ENCODE assay signal across 17 cellular contexts in genomic region chr3:116314476-116314875, GRCh38.
DNase-seq lines count a peak whose midpoint lies in the region; TF ChIP-seq lines count a peak whose summit lies in the region.
"Had no signal": no experiment of that assay in that cellular context is flagged by ENCODE, and none has a peak within 500 bp of the region (broad histone marks: within the 10 kb centered on the region; RNA-seq: fewer than 3 reads in every experiment).

No MANE protein-coding gene starts in this region.

- H3K27ac Mint-ChIP-seq in neural crest cell (ENCODE audit: unreplicated experiment): peak overlapping the region; percentile 57
- H3K27ac Mint-ChIP-seq in immature natural killer cell: no peak overlapping the region

- H3K4me3 Mint-ChIP-seq in neural crest cell (no peak overlapping the region), immature natural killer cell (no peak overlapping the region)

- DNase-seq in UCSD-AML1 (lab: John Stamatoyannopoulos, UW; ENCODE audit: unreplicated experiment) (peak; percentile 12), erythroblast (lab: John Stamatoyannopoulos, UW) (peak; percentile 1 to 3), neural crest cell (ENCODE audit: low read depth, low spot score) (no peak), NCI-H2171 (lab: John Stamatoyannopoulos, UW) (no peak), EL (no peak), DMS53 (lab: John Stamatoyannopoulos, UW) (no peak), immature natural killer cell (no peak)
- DNase-seq: DMS79 treated with DMSO at 0.1 percent for 48 hours, GDM1, NCI-H1694, NCI-H2107, NCI-H446 treated with DMSO at 0.1 percent for 48 hours, NCI-H748 treated with DMSO at 0.1 percent for 48 hours, Peyer's patch, SHP77 had no signal

- H3K27me3 Mint-ChIP-seq in neural crest cell (ENCODE audit: low read depth) (no peaks in the 10 kb centered on the region), immature natural killer cell (ENCODE audit: low read depth in 3 of 3) (peaks cover 0 to 1% (median 0%) of the 10 kb centered on the region in 3 donors)

- H3K36me3 Mint-ChIP-seq in neural crest cell (ENCODE audit: low read depth) (no peaks in the 10 kb centered on the region), immature natural killer cell (peaks cover 0 to 3% (median 3%) of the 10 kb centered on the region in 3 donors)

- TF ChIP-seq CTCF in HEK293 (tag by site-specific recombination; IDR thresholded peaks at IDR 0.05): no peak
- no peak for TF ChIP-seq CTCF in neural crest cell (conservative IDR thresholded peaks at IDR 0.05)

- no peak overlapping the region for H3K27ac ChIP-seq in HEK293 (ENCODE audit: extremely low read depth, low read depth, low read length)
- H3K27ac ChIP-seq: HL-60, Peyer's patch had no signal

- H3K4me3 ChIP-seq in HEK293 (ENCODE audit: low read depth, low read length): no peak overlapping the region
- H3K4me3 ChIP-seq: Peyer's patch had no signal

- H3K4me1 ChIP-seq in HEK293 (ENCODE audit: control insufficient read depth, insufficient read depth, low read length): no peaks in the 10 kb centered on the region
- H3K4me1 ChIP-seq: Peyer's patch had no signal

- no peak for TF ChIP-seq POLR2A in erythroblast (IDR thresholded peaks at IDR 0.05; ENCODE audit: low read length)

- H3K9me3 Mint-ChIP-seq in neural crest cell: no peaks in the 10 kb centered on the region
- peaks cover 10 to 21% (median 17%) of the 10 kb centered on the region in 6 donors for H3K9me3 Mint-ChIP-seq in immature natural killer cell

- peaks cover 10% of the 10 kb centered on the region for H3K4me1 Mint-ChIP-seq in neural crest cell
- H3K4me1 Mint-ChIP-seq in immature natural killer cell: no peaks in the 10 kb centered on the region

- no peaks in the 10 kb centered on the region for H3K9me3 ChIP-seq in HEK293 (ENCODE audit: control insufficient read depth, insufficient read depth, low read depth, low read length)
- H3K9me3 ChIP-seq: Peyer's patch had no signal

- H3K36me3 ChIP-seq in HEK293 (ENCODE audit: control insufficient read depth in 2 of 2, insufficient read depth in 1 of 2, low read length in 2 of 2): no peaks in the 10 kb centered on the region
- H3K36me3 ChIP-seq: Peyer's patch had no signal

- POLR2A ChIA-PET in HEK293 (lab: Yijun Ruan, JAX): no interaction called here

- CTCF ChIA-PET in HEK293 (lab: Yijun Ruan, JAX): no interaction called here

TF ChIP-seq in HEK293, 187 proteins besides CTCF, POLR2A, EP300 and RAD21:
- TF ChIP-seq TCF7L2 (IDR thresholded peaks at IDR 0.05; ENCODE audit: borderline replicate concordance, low read depth, low read length) (peak; percentile 48; the same call in 1 of the 2 replicates), ZNF521 (tag by site-specific recombination; IDR thresholded peaks at IDR 0.05) (no peak)

Comparison
In these comparisons a context has a peak if more than half of its experiments do, and no peak if none do; other contexts are left out.
1. DNase-seq: peak in UCSD-AML1 (single experiment) and erythroblast (2 of 2); none in neural crest cell (single experiment), NCI-H2171 (single experiment), EL (single experiment), DMS53 (single experiment) and immature natural killer cell (0 of 3).